ENCODE assay signal across 1 cellular context in the genomic region with DNA sequence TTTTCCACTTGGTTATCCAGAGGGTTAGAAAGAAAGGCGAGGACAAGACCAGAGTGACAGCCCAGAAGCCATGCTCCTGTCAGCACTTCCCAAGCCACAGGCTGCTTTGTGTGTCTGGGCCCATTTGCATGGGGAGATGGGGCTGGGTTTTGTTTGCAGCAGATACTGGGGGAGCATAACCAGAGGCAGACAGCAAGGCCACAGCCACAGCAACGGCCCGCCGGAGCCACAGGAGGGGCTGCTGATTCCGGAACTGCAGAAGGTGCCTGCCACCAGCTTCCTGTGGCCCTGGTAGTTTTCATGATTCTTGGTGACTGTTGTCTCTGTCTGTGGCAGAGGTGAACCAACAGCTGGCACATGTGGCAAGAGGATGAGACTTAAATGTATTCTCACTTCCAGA.
TF ChIP-seq lines count a peak whose summit lies in the region.

No MANE protein-coding gene starts in this region.

TF ChIP-seq in GM23338, 12 proteins besides CTCF, POLR2A, EP300 and RAD21 (continued from another document):
- TF ChIP-seq, protein P1, sequence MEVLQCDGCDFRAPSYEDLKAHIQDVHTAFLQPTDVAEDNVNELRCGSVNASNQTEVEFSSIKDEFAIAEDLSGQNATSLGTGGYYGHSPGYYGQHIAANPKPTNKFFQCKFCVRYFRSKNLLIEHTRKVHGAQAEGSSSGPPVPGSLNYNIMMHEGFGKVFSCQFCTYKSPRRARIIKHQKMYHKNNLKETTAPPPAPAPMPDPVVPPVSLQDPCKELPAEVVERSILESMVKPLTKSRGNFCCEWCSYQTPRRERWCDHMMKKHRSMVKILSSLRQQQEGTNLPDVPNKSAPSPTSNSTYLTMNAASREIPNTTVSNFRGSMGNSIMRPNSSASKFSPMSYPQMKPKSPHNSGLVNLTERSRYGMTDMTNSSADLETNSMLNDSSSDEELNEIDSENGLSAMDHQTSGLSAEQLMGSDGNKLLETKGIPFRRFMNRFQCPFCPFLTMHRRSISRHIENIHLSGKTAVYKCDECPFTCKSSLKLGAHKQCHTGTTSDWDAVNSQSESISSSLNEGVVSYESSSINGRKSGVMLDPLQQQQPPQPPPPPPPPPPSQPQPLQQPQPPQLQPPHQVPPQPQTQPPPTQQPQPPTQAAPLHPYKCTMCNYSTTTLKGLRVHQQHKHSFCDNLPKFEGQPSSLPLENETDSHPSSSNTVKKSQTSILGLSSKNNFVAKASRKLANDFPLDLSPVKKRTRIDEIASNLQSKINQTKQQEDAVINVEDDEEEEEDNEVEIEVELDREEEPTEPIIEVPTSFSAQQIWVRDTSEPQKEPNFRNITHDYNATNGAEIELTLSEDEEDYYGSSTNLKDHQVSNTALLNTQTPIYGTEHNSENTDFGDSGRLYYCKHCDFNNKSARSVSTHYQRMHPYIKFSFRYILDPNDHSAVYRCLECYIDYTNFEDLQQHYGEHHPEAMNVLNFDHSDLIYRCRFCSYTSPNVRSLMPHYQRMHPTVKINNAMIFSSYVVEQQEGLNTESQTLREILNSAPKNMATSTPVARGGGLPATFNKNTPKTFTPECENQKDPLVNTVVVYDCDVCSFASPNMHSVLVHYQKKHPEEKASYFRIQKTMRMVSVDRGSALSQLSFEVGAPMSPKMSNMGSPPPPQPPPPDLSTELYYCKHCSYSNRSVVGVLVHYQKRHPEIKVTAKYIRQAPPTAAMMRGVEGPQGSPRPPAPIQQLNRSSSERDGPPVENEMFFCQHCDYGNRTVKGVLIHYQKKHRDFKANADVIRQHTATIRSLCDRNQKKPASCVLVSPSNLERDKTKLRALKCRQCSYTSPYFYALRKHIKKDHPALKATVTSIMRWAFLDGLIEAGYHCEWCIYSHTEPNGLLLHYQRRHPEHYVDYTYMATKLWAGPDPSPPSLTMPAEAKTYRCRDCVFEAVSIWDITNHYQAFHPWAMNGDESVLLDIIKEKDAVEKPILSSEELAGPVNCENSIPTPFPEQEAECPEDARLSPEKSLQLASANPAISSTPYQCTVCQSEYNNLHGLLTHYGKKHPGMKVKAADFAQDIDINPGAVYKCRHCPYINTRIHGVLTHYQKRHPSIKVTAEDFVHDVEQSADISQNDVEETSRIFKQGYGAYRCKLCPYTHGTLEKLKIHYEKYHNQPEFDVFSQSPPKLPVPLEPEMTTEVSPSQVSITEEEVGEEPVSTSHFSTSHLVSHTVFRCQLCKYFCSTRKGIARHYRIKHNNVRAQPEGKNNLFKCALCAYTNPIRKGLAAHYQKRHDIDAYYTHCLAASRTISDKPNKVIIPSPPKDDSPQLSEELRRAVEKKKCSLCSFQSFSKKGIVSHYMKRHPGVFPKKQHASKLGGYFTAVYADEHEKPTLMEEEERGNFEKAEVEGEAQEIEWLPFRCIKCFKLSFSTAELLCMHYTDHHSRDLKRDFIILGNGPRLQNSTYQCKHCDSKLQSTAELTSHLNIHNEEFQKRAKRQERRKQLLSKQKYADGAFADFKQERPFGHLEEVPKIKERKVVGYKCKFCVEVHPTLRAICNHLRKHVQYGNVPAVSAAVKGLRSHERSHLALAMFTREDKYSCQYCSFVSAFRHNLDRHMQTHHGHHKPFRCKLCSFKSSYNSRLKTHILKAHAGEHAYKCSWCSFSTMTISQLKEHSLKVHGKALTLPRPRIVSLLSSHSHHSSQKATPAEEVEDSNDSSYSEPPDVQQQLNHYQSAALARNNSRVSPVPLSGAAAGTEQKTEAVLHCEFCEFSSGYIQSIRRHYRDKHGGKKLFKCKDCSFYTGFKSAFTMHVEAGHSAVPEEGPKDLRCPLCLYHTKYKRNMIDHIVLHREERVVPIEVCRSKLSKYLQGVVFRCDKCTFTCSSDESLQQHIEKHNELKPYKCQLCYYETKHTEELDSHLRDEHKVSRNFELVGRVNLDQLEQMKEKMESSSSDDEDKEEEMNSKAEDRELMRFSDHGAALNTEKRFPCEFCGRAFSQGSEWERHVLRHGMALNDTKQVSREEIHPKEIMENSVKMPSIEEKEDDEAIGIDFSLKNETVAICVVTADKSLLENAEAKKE (CRISPR knock-in tag; IDR thresholded peaks at IDR 0.05) = no peak
TF ChIP-seq in GM23338: peak in this region for 0.
